8 cellular contexts compared by ENCODE assay signal in genomic region chr7:103080923-103081322, GRCh38.
"Had no signal": no experiment of that assay in that cellular context is flagged by ENCODE, and none has a peak within 500 bp of the region (broad histone marks: within the 10 kb centered on the region; RNA-seq: fewer than 3 reads in every experiment).

No MANE protein-coding gene starts in this region.

- H3K4me3 ChIP-seq: GM12878 had no signal

- ATAC-seq: GM12878 had no signal

- DNase-seq: GDM1, GF-D8 had no signal

- FAIRE-seq: G401.6, GM12878, GM12891, GM12892, GM18507, GM19239 had no signal
